In genomic region chr3:46685446-46685845, GRCh38 we compare ENCODE assay signal across 2 cellular contexts.
TF ChIP-seq lines count a peak whose summit lies in the region.

No MANE protein-coding gene starts in this region.

TF ChIP-seq in HCT116, 20 proteins besides CTCF, POLR2A, EP300 and RAD21:
- TF ChIP-seq TCF7L2 (IDR thresholded peaks at IDR 0.05; ENCODE audit: borderline replicate concordance, extremely low read depth, insufficient read depth, insufficient read length) (no peak), MAX (IDR thresholded peaks at IDR 0.05) (no peak), FOSL1 (IDR thresholded peaks at IDR 0.05; ENCODE audit: low read depth) (no peak), ELF1 (IDR thresholded peaks at IDR 0.05; ENCODE audit: borderline replicate concordance, low read depth) (no peak), YY1 (IDR thresholded peaks at IDR 0.05; ENCODE audit: extremely low read depth, insufficient replicate concordance, low read depth, low read length) (no peak), EGR1 (IDR thresholded peaks at IDR 0.05; ENCODE audit: low read depth) (no peak), ZBTB33 (IDR thresholded peaks at IDR 0.05; ENCODE audit: extremely low read depth, insufficient replicate concordance, low read length) (no peak), SIN3A (IDR thresholded peaks at IDR 0.05; ENCODE audit: low read depth) (no peak), ZNF274 (IDR thresholded peaks at IDR 0.05; ENCODE audit: low read depth, low read length) (no peak), POLR2AphosphoS5 (IDR thresholded peaks at IDR 0.05; ENCODE audit: low read depth, low read length) (no peak), SP1 (IDR thresholded peaks at IDR 0.05; ENCODE audit: low read depth) (no peak), CEBPB (IDR thresholded peaks at IDR 0.05; ENCODE audit: low read depth) (no peak)

TF ChIP-seq in H1, 55 proteins besides CTCF, POLR2A, EP300 and RAD21:
- no peak for TF ChIP-seq BRCA1 (IDR thresholded peaks at IDR 0.05; ENCODE audit: low read depth, low read length)
- TF ChIP-seq SP2 (IDR thresholded peaks at IDR 0.05; ENCODE audit: low read length): no peak
- TF ChIP-seq RBBP5 (IDR thresholded peaks at IDR 0.05; ENCODE audit: borderline replicate concordance, low read depth, low read length): no peak
- no peak for TF ChIP-seq POLR2AphosphoS5 (IDR thresholded peaks at IDR 0.05; ENCODE audit: low read depth, low read length)
- no peak for TF ChIP-seq SUZ12 (IDR thresholded peaks at IDR 0.05; ENCODE audit: low read length)
- TF ChIP-seq RNF2 (IDR thresholded peaks at IDR 0.05; ENCODE audit: borderline replicate concordance, low read depth, low read length, missing control alignments, poor library complexity, severe bottlenecking): no peak
- TF ChIP-seq CHD2 (IDR thresholded peaks at IDR 0.05; ENCODE audit: low read length): no peak
- no peak for TF ChIP-seq EZH2 (IDR thresholded peaks at IDR 0.05; ENCODE audit: low read depth, low read length, severe bottlenecking)
- no peak for TF ChIP-seq NRF1 (IDR thresholded peaks at IDR 0.05; ENCODE audit: low read depth, low read length)
- TF ChIP-seq KDM4A (IDR thresholded peaks at IDR 0.05; ENCODE audit: low read depth, low read length, severe bottlenecking): no peak
- TF ChIP-seq RFX5 (IDR thresholded peaks at IDR 0.05; ENCODE audit: borderline replicate concordance, low read depth, low read length): no peak
- TF ChIP-seq CBX5 (IDR thresholded peaks at IDR 0.05; ENCODE audit: low read depth, low read length): no peak
- TF ChIP-seq SRF (IDR thresholded peaks at IDR 0.05; ENCODE audit: low read depth, low read length): no peak
- no peak for TF ChIP-seq NANOG (IDR thresholded peaks at IDR 0.05; ENCODE audit: insufficient read depth, low read depth, low read length, poor library complexity, severe bottlenecking)
- no peak for TF ChIP-seq CEBPB (IDR thresholded peaks at IDR 0.05; ENCODE audit: low read depth, low read length)
- TF ChIP-seq CHD7 (IDR thresholded peaks at IDR 0.05; ENCODE audit: insufficient replicate concordance, low read length): no peak
- no peak for TF ChIP-seq EGR1 (IDR thresholded peaks at IDR 0.05; ENCODE audit: borderline replicate concordance, low read depth, low read length)
- no peak for TF ChIP-seq CHD1 (IDR thresholded peaks at IDR 0.05; ENCODE audit: low read depth, low read length)
- TF ChIP-seq MAX (IDR thresholded peaks at IDR 0.05): no peak
